12 cellular contexts compared by ENCODE assay signal in the genomic region with DNA sequence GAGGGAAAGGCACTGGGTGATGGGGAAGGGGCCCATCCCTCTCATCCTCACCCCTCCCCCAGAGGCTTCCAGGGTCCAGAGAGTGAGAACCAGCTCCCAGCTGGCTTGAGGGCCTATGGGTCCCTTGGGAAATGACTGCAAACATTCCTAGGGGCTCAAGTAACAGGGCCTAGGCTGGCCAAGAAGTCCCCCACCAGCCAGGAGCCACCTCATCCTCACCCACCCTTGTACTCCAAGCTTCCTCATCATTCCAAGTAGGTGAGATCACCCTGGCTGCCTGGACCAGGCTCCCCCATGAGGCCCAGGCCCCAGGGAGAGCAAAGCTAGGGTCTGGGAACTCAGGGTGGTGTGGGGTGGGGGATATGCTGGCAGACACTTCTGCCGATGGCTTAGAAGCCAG. TPM values are rescaled to one million over a fixed set of nuclear protein-coding genes. Genes with fewer than 3 reads are reported as not detected.
DNase-seq lines count a peak whose midpoint lies in the region; ATAC-seq and TF ChIP-seq lines count a peak whose summit lies in the region.
"Had no signal": no experiment of that assay in that cellular context is flagged by ENCODE, and none has a peak within 500 bp of the region (broad histone marks: within the 10 kb centered on the region; RNA-seq: fewer than 3 reads in every experiment).

No MANE protein-coding gene starts in this region.

- ATAC-seq in CD4-positive, CD25-positive, alpha-beta regulatory T cell (ENCODE audit: low read depth in 2 of 2) = no peak
- ATAC-seq in GM21825 (IDR thresholded peaks at IDR 0.05; ENCODE audit: unreplicated experiment) (no peak), HG02870 (IDR thresholded peaks at IDR 0.05; ENCODE audit: unreplicated experiment) (no peak)

- peaks cover 23% of the 10 kb centered on the region for H3K4me1 ChIP-seq in CD4-positive, CD25-positive, alpha-beta regulatory T cell (ENCODE audit: control insufficient read depth, insufficient read depth, low read length, poor library complexity, severe bottlenecking)
- H3K4me1 ChIP-seq in Peyer's patch (peaks cover 0 to 27% (median 0%) of the 10 kb centered on the region in 4 donors), parathyroid adenoma (peaks cover 38% of the 10 kb centered on the region)

- no peak overlapping the region for H2AFZ ChIP-seq in parathyroid adenoma

- peaks cover 6% of the 10 kb centered on the region for H3K79me2 ChIP-seq in parathyroid adenoma

- H3K9me3 ChIP-seq in CD4-positive, CD25-positive, alpha-beta regulatory T cell (ENCODE audit: control insufficient read depth in 2 of 2, low read length in 2 of 2) = no peaks in the 10 kb centered on the region
- H3K9me3 ChIP-seq in Peyer's patch = no peaks in the 10 kb centered on the region
- H3K9me3 ChIP-seq in parathyroid adenoma (ENCODE audit: control insufficient read depth, low read length) = no peaks in the 10 kb centered on the region

- H3K36me3 Mint-ChIP-seq in CD4-positive, CD25-positive, alpha-beta regulatory T cell = no peaks in the 10 kb centered on the region

- peak overlapping the region in 1 of 4 donors; percentile 35 for H3K4me3 Mint-ChIP-seq in CD4-positive, CD25-positive, alpha-beta regulatory T cell
- H3K4me3 Mint-ChIP-seq: activated CD4-positive, alpha-beta memory T cell treated with anti-CD3 and anti-CD28 coated beads, Interleukin-2, amount 10 ng/mL, durations not matched to agents 7 days and 5 days had no signal

- H3K9ac ChIP-seq in parathyroid adenoma = no peak overlapping the region

- no peak for DNase-seq in CD4-positive, CD25-positive, alpha-beta regulatory T cell
- DNase-seq in Peyer's patch = peak in 1 of 3 donors; percentile 30
- peak; percentile 88 for DNase-seq in fibroblast of peridontal ligament (ENCODE audit: extremely low read depth)
- DNase-seq in NCI-H2081 treated with DMSO at 0.1 percent for 48 hours (lab: John Stamatoyannopoulos, UW) = no peak
- DNase-seq in iPS-NIHi7 (ENCODE audit: extremely low spot score) = no peak
- DNase-seq: activated CD4-positive, alpha-beta memory T cell treated with anti-CD3 and anti-CD28 coated beads, Interleukin-2, amount 10 ng/mL, durations not matched to agents 7 days and 5 days; DMS 273 treated with DMSO at 0.1 percent for 48 hours; NK-92 treated with Interleukin-12 subunit alpha and Interleukin-12 subunit beta, amount 100 ng/mL, for 24 hours; stimulated activated CD4-positive, alpha-beta T cell treated with anti-CD3 and anti-CD28 coated beads, Interleukin-15, amount 100 ng/mL, for 24 hours had no signal

- TF ChIP-seq CTCF in Peyer's patch (IDR thresholded peaks at IDR 0.05) = no peak
- TF ChIP-seq CTCF in parathyroid adenoma (IDR thresholded peaks at IDR 0.05) = no peak

- no peaks in the 10 kb centered on the region for H3K27me3 ChIP-seq in CD4-positive, CD25-positive, alpha-beta regulatory T cell (ENCODE audit: control insufficient read depth, insufficient read depth, low read length)
- H3K27me3 ChIP-seq in Peyer's patch = no peaks in the 10 kb centered on the region
- H3K27me3 ChIP-seq in parathyroid adenoma (ENCODE audit: control insufficient read depth, insufficient read depth, low read length) = no peaks in the 10 kb centered on the region

- peak overlapping the region; percentile 7 for H3K27ac ChIP-seq in CD4-positive, CD25-positive, alpha-beta regulatory T cell (ENCODE audit: insufficient read depth, low read length, poor library complexity, severe bottlenecking)
- H3K27ac ChIP-seq in Peyer's patch = peak overlapping the region in 3 of 4 donors; percentile 8 to 23 (median 10)
- peak overlapping the region; percentile 69 for H3K27ac ChIP-seq in parathyroid adenoma

- H3K4me3 ChIP-seq in CD4-positive, CD25-positive, alpha-beta regulatory T cell (ENCODE audit: low read depth, low read length) = no peak overlapping the region
- H3K4me3 ChIP-seq in Peyer's patch (no peak overlapping the region), parathyroid adenoma (ENCODE audit: low read depth, low read length) (no peak overlapping the region)

- no peak overlapping the region for H3K4me2 ChIP-seq in parathyroid adenoma (ENCODE audit: low read length)

- H3K9me3 Mint-ChIP-seq in CD4-positive, CD25-positive, alpha-beta regulatory T cell = no peaks in the 10 kb centered on the region
- H3K9me3 Mint-ChIP-seq: activated CD4-positive, alpha-beta memory T cell treated with anti-CD3 and anti-CD28 coated beads, Interleukin-2, amount 10 ng/mL, durations not matched to agents 7 days and 5 days had no signal

- H3K4me1 Mint-ChIP-seq in CD4-positive, CD25-positive, alpha-beta regulatory T cell = peaks cover 0 to 38% (median 16%) of the 10 kb centered on the region in 4 donors

- TF ChIP-seq POLR2A in Peyer's patch (IDR thresholded peaks at IDR 0.05) = no peak

- peak overlapping the region in 2 of 3 donors; percentile 80 to 82 for H3K27ac Mint-ChIP-seq in CD4-positive, CD25-positive, alpha-beta regulatory T cell
- H3K27ac Mint-ChIP-seq: activated CD4-positive, alpha-beta memory T cell treated with anti-CD3 and anti-CD28 coated beads, Interleukin-2, amount 10 ng/mL, durations not matched to agents 7 days and 5 days had no signal

- H3K36me3 ChIP-seq in CD4-positive, CD25-positive, alpha-beta regulatory T cell (ENCODE audit: control insufficient read depth, insufficient read depth, low read length) = no peaks in the 10 kb centered on the region
- H3K36me3 ChIP-seq in Peyer's patch (no peaks in the 10 kb centered on the region), parathyroid adenoma (ENCODE audit: control insufficient read depth, insufficient read depth, low read length) (no peaks in the 10 kb centered on the region)

- no peaks in the 10 kb centered on the region for H3K27me3 Mint-ChIP-seq in CD4-positive, CD25-positive, alpha-beta regulatory T cell
- H3K27me3 Mint-ChIP-seq: activated CD4-positive, alpha-beta memory T cell treated with anti-CD3 and anti-CD28 coated beads, Interleukin-2, amount 10 ng/mL, durations not matched to agents 7 days and 5 days had no signal

RNA-seq across cellular contexts. Expression of gene LOXL1, which starts 14.8 kb away (rescaled TPM):
- 7.3 TPM for total RNA-seq in CD4-positive, CD25-positive, alpha-beta regulatory T cell
- polyA plus RNA-seq in CD4-positive, CD25-positive, alpha-beta regulatory T cell = 10 to 100 TPM in 2 of 4 donors, 1 to 10 TPM in 2; 6.8 to 24.2 (median 10.0) TPM
- 1 to 10 TPM; 1.8 to 8.3 (median 5.4) TPM for total RNA-seq in Peyer's patch

RNA-seq across cellular contexts. Expression of gene STOML1, which starts 51.1 kb away (rescaled TPM):
- total RNA-seq in CD4-positive, CD25-positive, alpha-beta regulatory T cell = 5.9 TPM
- 10 to 100 TPM in 2 of 4 donors, 1 to 10 TPM in 2; 8.7 to 11.4 (median 10.2) TPM for polyA plus RNA-seq in CD4-positive, CD25-positive, alpha-beta regulatory T cell
- 10 to 100 TPM in 3 of 4 donors, not detected in 1; 10.9 to 24.5 (median 13.5) TPM for total RNA-seq in Peyer's patch

RNA-seq across cellular contexts. Expression of gene PML, which starts 53.5 kb away (rescaled TPM):
- total RNA-seq in CD4-positive, CD25-positive, alpha-beta regulatory T cell = 57.6 TPM
- polyA plus RNA-seq in CD4-positive, CD25-positive, alpha-beta regulatory T cell = 10 to 100 TPM; 13.7 to 24.0 (median 20.8) TPM
- 100 to 1,000 TPM in 1 of 4 donors, 10 to 100 TPM in 3; 52.4 to 116 (median 82.9) TPM for total RNA-seq in Peyer's patch

Comparison
In these comparisons a context has a peak if more than half of its experiments do, and no peak if none do; other contexts are left out.
1. H3K27ac ChIP-seq: peak in every context shown above with its lines; median percentile 69 in parathyroid adenoma; 10 in Peyer's patch; 7 in CD4-positive, CD25-positive, alpha-beta regulatory T cell.